In the genomic region with DNA sequence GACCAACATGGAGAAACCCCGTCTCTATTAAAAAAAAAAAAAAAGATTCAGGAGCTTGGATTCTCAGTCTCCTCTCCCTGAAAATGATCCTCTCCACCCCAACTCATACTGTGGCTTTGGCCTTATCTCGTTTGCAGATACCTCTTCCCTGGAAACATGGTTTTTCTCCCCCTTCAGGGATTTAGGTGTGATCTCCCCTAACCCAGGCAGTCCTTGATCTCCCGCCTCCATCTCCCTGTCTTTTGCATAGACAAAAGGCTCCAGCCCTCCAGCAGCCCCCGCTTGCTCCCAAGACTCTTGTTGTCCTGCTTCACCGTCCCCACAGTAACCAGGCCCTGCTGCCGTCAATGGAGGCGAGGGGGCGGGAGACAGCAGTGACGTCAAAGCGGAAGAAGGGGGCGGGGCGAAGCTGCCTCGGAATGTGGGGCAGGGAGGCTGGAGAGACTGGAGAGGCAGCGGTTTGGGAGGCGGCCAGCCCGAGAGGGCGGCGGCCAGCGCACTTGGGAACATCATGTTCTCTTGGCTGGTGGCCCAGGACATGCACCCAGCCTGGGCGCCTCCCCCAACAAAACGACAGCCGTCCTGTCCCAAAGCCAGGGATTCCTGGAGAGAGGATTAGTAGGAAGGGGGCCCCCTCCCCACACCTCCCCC, we compare ENCODE assay signal across 2 cellular contexts.
TF ChIP-seq lines count a peak whose summit lies in the region.

No MANE protein-coding gene starts in this region.

TF ChIP-seq in GM23338, 12 proteins besides CTCF, POLR2A, EP300 and RAD21 (continues in another document):
- TF ChIP-seq STAT1 (IDR thresholded peaks at IDR 0.05; ENCODE audit: unreplicated experiment) (no peak), NANOG (IDR thresholded peaks at IDR 0.05; ENCODE audit: borderline replicate concordance) (no peak), POLR2AphosphoS5 (IDR thresholded peaks at IDR 0.05; ENCODE audit: low read depth) (peak; percentile 69), CREB1 (CRISPR knock-in tag; IDR thresholded peaks at IDR 0.05; ENCODE audit: low read depth) (peak; percentile 93), ZNF114 (CRISPR knock-in tag; IDR thresholded peaks at IDR 0.05) (no peak), EZH2phosphoT487 (IDR thresholded peaks at IDR 0.05; ENCODE audit: unreplicated experiment) (no peak), ZNF331 (CRISPR knock-in tag; IDR thresholded peaks at IDR 0.05; ENCODE audit: low read depth) (no peak)
- TF ChIP-seq, protein P1, sequence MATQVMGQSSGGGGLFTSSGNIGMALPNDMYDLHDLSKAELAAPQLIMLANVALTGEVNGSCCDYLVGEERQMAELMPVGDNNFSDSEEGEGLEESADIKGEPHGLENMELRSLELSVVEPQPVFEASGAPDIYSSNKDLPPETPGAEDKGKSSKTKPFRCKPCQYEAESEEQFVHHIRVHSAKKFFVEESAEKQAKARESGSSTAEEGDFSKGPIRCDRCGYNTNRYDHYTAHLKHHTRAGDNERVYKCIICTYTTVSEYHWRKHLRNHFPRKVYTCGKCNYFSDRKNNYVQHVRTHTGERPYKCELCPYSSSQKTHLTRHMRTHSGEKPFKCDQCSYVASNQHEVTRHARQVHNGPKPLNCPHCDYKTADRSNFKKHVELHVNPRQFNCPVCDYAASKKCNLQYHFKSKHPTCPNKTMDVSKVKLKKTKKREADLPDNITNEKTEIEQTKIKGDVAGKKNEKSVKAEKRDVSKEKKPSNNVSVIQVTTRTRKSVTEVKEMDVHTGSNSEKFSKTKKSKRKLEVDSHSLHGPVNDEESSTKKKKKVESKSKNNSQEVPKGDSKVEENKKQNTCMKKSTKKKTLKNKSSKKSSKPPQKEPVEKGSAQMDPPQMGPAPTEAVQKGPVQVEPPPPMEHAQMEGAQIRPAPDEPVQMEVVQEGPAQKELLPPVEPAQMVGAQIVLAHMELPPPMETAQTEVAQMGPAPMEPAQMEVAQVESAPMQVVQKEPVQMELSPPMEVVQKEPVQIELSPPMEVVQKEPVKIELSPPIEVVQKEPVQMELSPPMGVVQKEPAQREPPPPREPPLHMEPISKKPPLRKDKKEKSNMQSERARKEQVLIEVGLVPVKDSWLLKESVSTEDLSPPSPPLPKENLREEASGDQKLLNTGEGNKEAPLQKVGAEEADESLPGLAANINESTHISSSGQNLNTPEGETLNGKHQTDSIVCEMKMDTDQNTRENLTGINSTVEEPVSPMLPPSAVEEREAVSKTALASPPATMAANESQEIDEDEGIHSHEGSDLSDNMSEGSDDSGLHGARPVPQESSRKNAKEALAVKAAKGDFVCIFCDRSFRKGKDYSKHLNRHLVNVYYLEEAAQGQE (IDR thresholded peaks at IDR 0.05; ENCODE audit: unreplicated experiment) = no peak
- TF ChIP-seq, protein P2, sequence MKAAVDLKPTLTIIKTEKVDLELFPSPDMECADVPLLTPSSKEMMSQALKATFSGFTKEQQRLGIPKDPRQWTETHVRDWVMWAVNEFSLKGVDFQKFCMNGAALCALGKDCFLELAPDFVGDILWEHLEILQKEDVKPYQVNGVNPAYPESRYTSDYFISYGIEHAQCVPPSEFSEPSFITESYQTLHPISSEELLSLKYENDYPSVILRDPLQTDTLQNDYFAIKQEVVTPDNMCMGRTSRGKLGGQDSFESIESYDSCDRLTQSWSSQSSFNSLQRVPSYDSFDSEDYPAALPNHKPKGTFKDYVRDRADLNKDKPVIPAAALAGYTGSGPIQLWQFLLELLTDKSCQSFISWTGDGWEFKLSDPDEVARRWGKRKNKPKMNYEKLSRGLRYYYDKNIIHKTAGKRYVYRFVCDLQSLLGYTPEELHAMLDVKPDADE (IDR thresholded peaks at IDR 0.05) = no peak

TF ChIP-seq in endothelial cell of umbilical vein, 7 proteins besides CTCF, POLR2A, EP300 and RAD21:
- TF ChIP-seq EZH2 (IDR thresholded peaks at IDR 0.05; ENCODE audit: borderline replicate concordance, low read depth, low read length, severe bottlenecking) = no peak
- no peak for TF ChIP-seq GATA2 (IDR thresholded peaks at IDR 0.05; ENCODE audit: insufficient read depth, insufficient read length, low read depth, low read length)
- TF ChIP-seq JUN (IDR thresholded peaks at IDR 0.05; ENCODE audit: borderline replicate concordance, insufficient read depth, insufficient read length, low read depth) = no peak
- TF ChIP-seq POLR2AphosphoS5 (IDR thresholded peaks at IDR 0.05; ENCODE audit: insufficient read depth, low read depth, low read length) = peak; percentile 90
- TF ChIP-seq, protein P3, sequence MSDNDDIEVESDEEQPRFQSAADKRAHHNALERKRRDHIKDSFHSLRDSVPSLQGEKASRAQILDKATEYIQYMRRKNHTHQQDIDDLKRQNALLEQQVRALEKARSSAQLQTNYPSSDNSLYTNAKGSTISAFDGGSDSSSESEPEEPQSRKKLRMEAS (IDR thresholded peaks at IDR 0.05; ENCODE audit: insufficient read depth, insufficient read length) = peak; percentile 37
